20 cellular contexts compared by ENCODE assay signal in the genomic region with DNA sequence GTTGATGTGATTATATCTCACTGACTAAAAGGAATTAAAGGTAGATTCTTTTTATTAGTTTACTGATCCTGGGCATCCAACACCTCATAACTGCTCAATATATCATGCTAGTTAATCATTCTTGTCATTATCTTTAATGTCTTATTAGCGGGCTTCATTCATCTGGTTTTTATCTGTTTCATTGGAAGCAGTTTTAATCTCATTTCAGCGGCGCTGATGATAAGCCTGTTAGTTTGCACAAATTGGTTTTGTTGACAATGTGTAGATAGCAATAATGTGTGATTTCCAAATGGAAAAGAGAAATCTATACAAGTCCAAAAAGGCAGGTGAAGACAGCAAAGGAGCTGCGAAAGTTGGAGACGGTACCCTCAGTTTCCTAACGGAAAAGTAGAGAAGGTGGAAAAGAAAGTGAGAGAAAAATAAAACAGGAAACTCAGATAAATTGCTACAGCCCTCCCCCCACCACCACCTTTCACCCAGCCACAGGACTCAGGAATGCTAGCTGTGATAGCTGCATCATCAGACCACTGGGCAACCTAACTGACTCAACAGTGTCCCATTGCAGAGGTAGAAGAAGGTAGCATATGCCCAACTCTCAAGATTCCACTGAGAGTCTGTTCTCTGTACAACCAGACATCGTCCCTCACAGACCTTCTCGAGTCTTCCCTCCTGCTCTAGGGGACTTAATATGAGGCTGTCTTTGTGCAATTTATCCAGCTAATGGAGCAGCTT.
DNase-seq lines count a peak whose midpoint lies in the region; ATAC-seq, FAIRE-seq and TF ChIP-seq lines count a peak whose summit lies in the region.
"Had no signal": no experiment of that assay in that cellular context is flagged by ENCODE, and none has a peak within 500 bp of the region (broad histone marks: within the 10 kb centered on the region; RNA-seq: fewer than 3 reads in every experiment).

No MANE protein-coding gene starts in this region.

- H4K91ac ChIP-seq in H1 (replicated peaks; ENCODE audit: insufficient read length, low read length) = no peak overlapping the region

- CTCF ChIA-PET in SK-N-SH (lab: Yijun Ruan, JAX) (interaction anchor here (0.6 to 3.1 kb wide), 10 partner anchors 10 to 1097 kb away, joined by 3 to 17 read pairs (median 4); no protein-coding TSS in a partner anchor), H1 (lab: Charles Lee; ENCODE audit: partially characterized antibody) (interaction anchor here (0.6 to 9.9 kb wide), 7 partner anchors 8 to 134 kb away, joined by 3 to 79 read pairs (median 5); no protein-coding TSS in a partner anchor)
- CTCF ChIA-PET in activated naive CD4-positive, alpha-beta T cell treated with anti-CD3 and anti-CD28 coated beads, Interleukin-2, amount 10 ng/mL, durations not matched to agents 7 days and 5 days (lab: Charles Lee) = no interaction called here

- H2AK5ac ChIP-seq in H1 (ENCODE audit: low read depth, low read length) = no peak overlapping the region

- H4K5ac ChIP-seq in H1 (ENCODE audit: insufficient read length, low read depth, low read length) = no peak overlapping the region

- H3K36me3 Mint-ChIP-seq in activated naive CD4-positive, alpha-beta T cell treated with anti-CD3 and anti-CD28 coated beads, Interleukin-2, amount 10 ng/mL, durations not matched to agents 7 days and 5 days = no peaks in the 10 kb centered on the region

- peak overlapping the region; percentile 27 for H3K4ac ChIP-seq in H1 (replicated peaks; ENCODE audit: insufficient read length, low read depth, low read length)

- H2AFZ ChIP-seq in SK-N-SH (ENCODE audit: low read depth) (no peak overlapping the region), H1 (ENCODE audit: low read length) (peak overlapping the region; percentile 4; the same call in 1 of the 2 replicates)

- no peaks in the 10 kb centered on the region for H3K4me1 Mint-ChIP-seq in activated naive CD4-positive, alpha-beta T cell treated with anti-CD3 and anti-CD28 coated beads, Interleukin-2, amount 10 ng/mL, durations not matched to agents 7 days and 5 days

- TF ChIP-seq EP300 in SK-N-SH (IDR thresholded peaks at IDR 0.05; ENCODE audit: borderline replicate concordance in 1 of 2, low read depth in 1 of 2, low read length in 1 of 2) (peak in 1 of 2 experiments; percentile 84; a peak in 2 of 4 replicates), H1 (IDR thresholded peaks at IDR 0.05; ENCODE audit: borderline replicate concordance in 1 of 2, low read depth in 2 of 2, low read length in 2 of 2) (no peak)

- no peak overlapping the region for H2BK12ac ChIP-seq in H1 (ENCODE audit: low read depth, low read length)

- no peaks in the 10 kb centered on the region for H3F3A ChIP-seq in SK-N-SH (replicated peaks; ENCODE audit: insufficient read depth)

- H2BK120ac ChIP-seq in H1 (replicated peaks; ENCODE audit: low read depth, low read length) = no peak overlapping the region

- no peaks in the 10 kb centered on the region for H3K23me2 ChIP-seq in H1 (ENCODE audit: low read depth, low read length)

- H4K20me1 ChIP-seq in SK-N-SH (ENCODE audit: insufficient read depth) (no peaks in the 10 kb centered on the region), H1 (replicated peaks in 1 of 2; ENCODE audit: control insufficient read depth in 1 of 2, insufficient read depth in 2 of 2, low read length in 2 of 2) (no peaks in the 10 kb centered on the region)

- WGBS in SK-N-SH (ENCODE audit: low lambda C conversion rate) = 71% methylated on average over 8 of the region's 8 CpGs
- WGBS in H1 (ENCODE audit: extremely low coverage in 1 of 2, insufficient coverage in 1 of 2, insufficient read length in 1 of 2, insufficient replicate concordance in 2 of 2, low coverage in 1 of 2, low lambda C conversion rate in 2 of 2, missing lambda C conversion rate in 1 of 2), 2 experiments = 96% methylated on average over 8 of the region's 8 CpGs; no CpG with 5 or more reads in 1 of the 2 experiments

- H3K4me2 ChIP-seq in SK-N-SH (no peak overlapping the region), H1 (ENCODE audit: insufficient read depth in 1 of 2, low read depth in 2 of 2, low read length in 2 of 2) (no peak overlapping the region)
- H3K4me2 ChIP-seq: A549 had no signal

- H3K36me3 ChIP-seq in SK-N-SH (replicated peaks in 1 of 2; ENCODE audit: control insufficient read depth in 1 of 2, insufficient read depth in 2 of 2, low read length in 1 of 2) = no peaks in the 10 kb centered on the region
- no peaks in the 10 kb centered on the region for H3K36me3 ChIP-seq in H1 (ENCODE audit: control insufficient read depth in 2 of 4, insufficient read depth in 4 of 4, low read length in 3 of 4)

- H3K27me3 ChIP-seq in SK-N-SH (ENCODE audit: insufficient read depth) (no peaks in the 10 kb centered on the region), H1 (replicated peaks in 1 of 4; ENCODE audit: control insufficient read depth in 3 of 4, extremely low read depth in 1 of 4, insufficient read depth in 3 of 4, low read length in 3 of 4) (no peaks in the 10 kb centered on the region), foreskin keratinocyte (no peaks in the 10 kb centered on the region)

- H3K4me1 ChIP-seq in SK-N-SH (ENCODE audit: control insufficient read depth in 1 of 2, insufficient read depth in 2 of 2, low read depth in 1 of 2, low read length in 1 of 2) (peaks cover 0 to 25% of the 10 kb centered on the region in 2 experiments; a peak in 2 of 4 replicates), H1 (replicated peaks in 1 of 4; ENCODE audit: control insufficient read depth in 3 of 4, insufficient read depth in 4 of 4, low read length in 3 of 4) (no peaks in the 10 kb centered on the region; a peak in 1 of 7 replicates), foreskin keratinocyte (peaks cover 8% of the 10 kb centered on the region)
- H3K4me1 ChIP-seq: A549 had no signal

- no peak overlapping the region for H2BK20ac ChIP-seq in H1 (ENCODE audit: low read length)

- no peaks in the 10 kb centered on the region for H3K79me1 ChIP-seq in H1 (ENCODE audit: low read depth, low read length)

- H3K27ac Mint-ChIP-seq in activated naive CD4-positive, alpha-beta T cell treated with anti-CD3 and anti-CD28 coated beads, Interleukin-2, amount 10 ng/mL, durations not matched to agents 7 days and 5 days = no peak overlapping the region
- H3K27ac Mint-ChIP-seq: CD4-positive, alpha-beta T cell; H9 had no signal

- H3K4me3 Mint-ChIP-seq in activated naive CD4-positive, alpha-beta T cell treated with anti-CD3 and anti-CD28 coated beads, Interleukin-2, amount 10 ng/mL, durations not matched to agents 7 days and 5 days = no peak overlapping the region
- H3K4me3 Mint-ChIP-seq: CD4-positive, alpha-beta T cell; H9 had no signal

- H4K8ac ChIP-seq in H1 (ENCODE audit: extremely low read depth, insufficient read depth, low read length) = no peak overlapping the region

- peaks cover 25% of the 10 kb centered on the region for H3K27me3 Mint-ChIP-seq in activated naive CD4-positive, alpha-beta T cell treated with anti-CD3 and anti-CD28 coated beads, Interleukin-2, amount 10 ng/mL, durations not matched to agents 7 days and 5 days

- TF ChIP-seq RAD21 in SK-N-SH (IDR thresholded peaks at IDR 0.05; ENCODE audit: low read length) (no peak), H1 (IDR thresholded peaks at IDR 0.05 in 1 of 2, conservative IDR thresholded peaks at IDR 0.05 in 1 of 2; ENCODE audit: low read depth in 2 of 2, low read length in 2 of 2) (no peak)

- H3K79me2 ChIP-seq in SK-N-SH (ENCODE audit: insufficient read depth) (no peaks in the 10 kb centered on the region), H1 (ENCODE audit: control insufficient read depth in 1 of 2, insufficient read depth in 2 of 2, low read length in 2 of 2) (no peaks in the 10 kb centered on the region)

- H3K9ac ChIP-seq in SK-N-SH (no peak overlapping the region), H1 (replicated peaks in 1 of 4; ENCODE audit: extremely low read depth in 1 of 4, low read depth in 3 of 4, low read length in 3 of 4) (no peak overlapping the region)
- H3K9ac ChIP-seq: GM23248 had no signal

- H3K23ac ChIP-seq in H1 (ENCODE audit: insufficient read length) = no peak overlapping the region

- POLR2A ChIA-PET in SK-N-SH (lab: Yijun Ruan, JAX) (no interaction called here), H1 (lab: Charles Lee; ENCODE audit: partially characterized antibody) (no interaction called here)

- H3K9me3 Mint-ChIP-seq in activated naive CD4-positive, alpha-beta T cell treated with anti-CD3 and anti-CD28 coated beads, Interleukin-2, amount 10 ng/mL, durations not matched to agents 7 days and 5 days = no peaks in the 10 kb centered on the region
- H3K9me3 Mint-ChIP-seq: CD4-positive, alpha-beta T cell; H9 had no signal

- H2BK15ac ChIP-seq in H1 (ENCODE audit: low read length) = no peak overlapping the region

- no peak for TF ChIP-seq CTCF in SK-N-SH (IDR thresholded peaks at IDR 0.05)
- no peak for TF ChIP-seq CTCF in H1 (IDR thresholded peaks at IDR 0.05; ENCODE audit: control extremely low read depth in 1 of 3, insufficient read depth in 1 of 3, low read depth in 1 of 3, low read length in 3 of 3)
- no peak for TF ChIP-seq CTCF in foreskin keratinocyte (conservative IDR thresholded peaks at IDR 0.05)
- TF ChIP-seq CTCF in coronary artery (IDR thresholded peaks at IDR 0.05) = no peak

- no peak overlapping the region for H2BK5ac ChIP-seq in H1 (ENCODE audit: low read depth, low read length)

- H3K4me3 ChIP-seq in SK-N-SH (ENCODE audit: low read depth in 2 of 2, low read length in 1 of 2) (no peak overlapping the region), H1 (ENCODE audit: extremely low read depth in 1 of 4, insufficient read depth in 2 of 4, low read depth in 3 of 4, low read length in 4 of 4) (no peak overlapping the region), coronary artery (no peak overlapping the region)
- H3K4me3 ChIP-seq: A549 had no signal

- H3K18ac ChIP-seq in H1 (ENCODE audit: extremely low read depth, low read length) = no peak overlapping the region

- H3K27ac ChIP-seq in SK-N-SH (ENCODE audit: low read depth in 2 of 2, low read length in 1 of 2) (no peak overlapping the region; a peak in 1 of 4 replicates), H1 (ENCODE audit: low read depth, low read length) (no peak overlapping the region), foreskin keratinocyte (no peak overlapping the region), coronary artery (no peak overlapping the region)
- H3K27ac ChIP-seq: 22Rv1, A549, C4-2B, GM23248 had no signal

- H3K56ac ChIP-seq in H1 (replicated peaks; ENCODE audit: insufficient read length, low read depth, low read length) = no peak overlapping the region

- FAIRE-seq in H1 (lab: Jason Lieb, UNC) = no peak
- no peak for FAIRE-seq in GM19239 (lab: Jason Lieb, UNC)
- FAIRE-seq: A549, D721Med, G401.6, GM12891, HepG2 had no signal

- no peaks in the 10 kb centered on the region for H3K9me3 ChIP-seq in SK-N-SH
- no peaks in the 10 kb centered on the region for H3K9me3 ChIP-seq in H1 (ENCODE audit: insufficient read depth in 2 of 2, low read depth in 1 of 2, low read length in 1 of 2)
- H3K9me3 ChIP-seq: A549 had no signal

- no peaks in the 10 kb centered on the region for H3K9me2 ChIP-seq in SK-N-SH

- no peak for ATAC-seq in SK-N-SH treated with all-trans-retinoic acid at 6 μM for 48 hours
- ATAC-seq in foreskin keratinocyte = no peak
- ATAC-seq: A549, HepG2 had no signal

- H3K14ac ChIP-seq in H1 (ENCODE audit: insufficient read length) = no peak overlapping the region

- DNase-seq in SK-N-SH (no peak), H1 (ENCODE audit: low read depth in 1 of 2, low spot score in 2 of 2) (no peak), kidney tubule cell (ENCODE audit: low spot score) (peak; percentile 41), foreskin keratinocyte (no peak), GM19239 (ENCODE audit: insufficient read length, low spot score) (no peak), coronary artery (ENCODE audit: low spot score) (no peak)
- no peak for DNase-seq in activated naive CD4-positive, alpha-beta T cell treated with anti-CD3 and anti-CD28 coated beads, Interleukin-2, amount 10 ng/mL, durations not matched to agents 7 days and 5 days
- DNase-seq: AML-193; Caco-2; CD4-positive, alpha-beta T cell; GM23248; H9 had no signal

- no peak for TF ChIP-seq POLR2A in H1 (IDR thresholded peaks at IDR 0.05; ENCODE audit: control extremely low read depth in 1 of 2, low read depth in 2 of 2, low read length in 2 of 2)
